Comparison of ENCODE assay signal across 9 cellular contexts in genomic region chr22:37228106-37229011, GRCh38. TPM values are rescaled to one million over a fixed set of nuclear protein-coding genes. Genes with fewer than 3 reads are reported as not detected.
DNase-seq lines count a peak whose midpoint lies in the region; ATAC-seq and TF ChIP-seq lines count a peak whose summit lies in the region.
"Had no signal": no experiment of that assay in that cellular context is flagged by ENCODE, and none has a peak within 500 bp of the region (broad histone marks: within the 10 kb centered on the region; RNA-seq: fewer than 3 reads in every experiment).

No MANE protein-coding gene starts in this region.

- no peak for TF ChIP-seq CTCF in fibroblast of villous mesenchyme (IDR thresholded peaks at IDR 0.05; ENCODE audit: insufficient read depth, low read depth, low read length)
- TF ChIP-seq CTCF in sigmoid colon (IDR thresholded peaks at IDR 0.05) = no peak

- no peak for TF ChIP-seq EP300 in sigmoid colon (IDR thresholded peaks at IDR 0.05)

- H3K27ac ChIP-seq in sigmoid colon = no peak overlapping the region
- H3K27ac ChIP-seq: VCaP had no signal

- H3K4me1 ChIP-seq in sigmoid colon = peaks cover 0 to 14% (median 0%) of the 10 kb centered on the region in 4 donors

- POLR2A ChIA-PET in activated CD4-positive, alpha-beta memory T cell treated with anti-CD3 and anti-CD28 coated beads, Interleukin-2, amount 10 ng/mL, durations not matched to agents 7 days and 5 days (lab: Charles Lee) = interaction anchor here (0.6 to 9.0 kb wide), 16 partner anchors 8 to 340 kb away, joined by 3 to 457 read pairs (median 5); partner anchors contain the start of genes IL2RB, MFNG and RAC2

- no peaks in the 10 kb centered on the region for H3K9me3 Mint-ChIP-seq in activated CD4-positive, alpha-beta memory T cell treated with anti-CD3 and anti-CD28 coated beads, Interleukin-2, amount 10 ng/mL, durations not matched to agents 7 days and 5 days
- no peaks in the 10 kb centered on the region for H3K9me3 Mint-ChIP-seq in stimulated activated memory B cell treated with anti-CD40 and anti-IgM and Interleukin-4, amounts not matched to agents 10 μg/mL and 1 μg/mL and 100 μg/mL, for 72 hours

- CTCF ChIA-PET in activated CD4-positive, alpha-beta memory T cell treated with anti-CD3 and anti-CD28 coated beads, Interleukin-2, amount 10 ng/mL, durations not matched to agents 7 days and 5 days (lab: Charles Lee) = interaction anchor here (2.1 to 4.7 kb wide), 3 partner anchors 12 to 29 kb away, joined by 11 to 71 read pairs (median 18); partner anchors contain the start of gene RAC2

- H3K4me3 ChIP-seq in fibroblast of villous mesenchyme (ENCODE audit: low read depth, low read length) = no peak overlapping the region
- H3K4me3 ChIP-seq in sigmoid colon = no peak overlapping the region

- H3K4me1 Mint-ChIP-seq in activated CD4-positive, alpha-beta memory T cell treated with anti-CD3 and anti-CD28 coated beads, Interleukin-2, amount 10 ng/mL, durations not matched to agents 7 days and 5 days = peaks cover 90% of the 10 kb centered on the region
- peaks cover 92% of the 10 kb centered on the region for H3K4me1 Mint-ChIP-seq in stimulated activated memory B cell treated with anti-CD40 and anti-IgM and Interleukin-4, amounts not matched to agents 10 μg/mL and 1 μg/mL and 100 μg/mL, for 72 hours

- peaks cover 86% of the 10 kb centered on the region for H3K36me3 Mint-ChIP-seq in activated CD4-positive, alpha-beta memory T cell treated with anti-CD3 and anti-CD28 coated beads, Interleukin-2, amount 10 ng/mL, durations not matched to agents 7 days and 5 days (ENCODE audit: low read depth)
- peaks cover 68% of the 10 kb centered on the region for H3K36me3 Mint-ChIP-seq in stimulated activated memory B cell treated with anti-CD40 and anti-IgM and Interleukin-4, amounts not matched to agents 10 μg/mL and 1 μg/mL and 100 μg/mL, for 72 hours

- peak overlapping the region; percentile 45 for H3K4me3 Mint-ChIP-seq in activated CD4-positive, alpha-beta memory T cell treated with anti-CD3 and anti-CD28 coated beads, Interleukin-2, amount 10 ng/mL, durations not matched to agents 7 days and 5 days
- peak overlapping the region; percentile 68 for H3K4me3 Mint-ChIP-seq in stimulated activated memory B cell treated with anti-CD40 and anti-IgM and Interleukin-4, amounts not matched to agents 10 μg/mL and 1 μg/mL and 100 μg/mL, for 72 hours

- no peak for ATAC-seq in stimulated activated memory B cell treated with anti-CD40 and anti-IgM and Interleukin-4, amounts not matched to agents 10 μg/mL and 1 μg/mL and 100 μg/mL, for 72 hours
- no peak for ATAC-seq in GM19397 (IDR thresholded peaks at IDR 0.05; ENCODE audit: unreplicated experiment)
- no peak for ATAC-seq in GM18517 (IDR thresholded peaks at IDR 0.05; ENCODE audit: unreplicated experiment)
- ATAC-seq in GM21786 (IDR thresholded peaks at IDR 0.05; ENCODE audit: unreplicated experiment) = no peak

- H3K27me3 ChIP-seq in sigmoid colon = peaks cover 0 to 25% (median 0%) of the 10 kb centered on the region in 3 donors

- no peaks in the 10 kb centered on the region for H3K27me3 Mint-ChIP-seq in activated CD4-positive, alpha-beta memory T cell treated with anti-CD3 and anti-CD28 coated beads, Interleukin-2, amount 10 ng/mL, durations not matched to agents 7 days and 5 days
- H3K27me3 Mint-ChIP-seq in stimulated activated memory B cell treated with anti-CD40 and anti-IgM and Interleukin-4, amounts not matched to agents 10 μg/mL and 1 μg/mL and 100 μg/mL, for 72 hours = no peaks in the 10 kb centered on the region

- intact Hi-C loops in sigmoid colon (cut with DNase I) = no loop called here

- no peaks in the 10 kb centered on the region for H3K9me3 ChIP-seq in sigmoid colon

- DNase-seq in KG1 (lab: John Stamatoyannopoulos, UW) = peak; percentile 31
- peak; percentile 70 for DNase-seq in activated CD4-positive, alpha-beta memory T cell treated with anti-CD3 and anti-CD28 coated beads, Interleukin-2, amount 10 ng/mL, durations not matched to agents 7 days and 5 days
- peak; percentile 37 for DNase-seq in fibroblast of villous mesenchyme (ENCODE audit: low read depth)
- no peak for DNase-seq in sigmoid colon

- no peaks in the 10 kb centered on the region for H3K36me3 ChIP-seq in sigmoid colon

- peak overlapping the region; percentile 97 for H3K27ac Mint-ChIP-seq in activated CD4-positive, alpha-beta memory T cell treated with anti-CD3 and anti-CD28 coated beads, Interleukin-2, amount 10 ng/mL, durations not matched to agents 7 days and 5 days
- peak overlapping the region; percentile 97 for H3K27ac Mint-ChIP-seq in stimulated activated memory B cell treated with anti-CD40 and anti-IgM and Interleukin-4, amounts not matched to agents 10 μg/mL and 1 μg/mL and 100 μg/mL, for 72 hours

- 52 to 68% methylated on average over 20 of the region's 20 CpGs for WGBS in sigmoid colon, 2 donors

- TF ChIP-seq POLR2A in sigmoid colon (IDR thresholded peaks at IDR 0.05) = no peak

RNA-seq across cellular contexts. Expression of gene RAC2, which starts 15.7 kb away (rescaled TPM):
- total RNA-seq in activated CD4-positive, alpha-beta memory T cell treated with anti-CD3 and anti-CD28 coated beads, Interleukin-2, amount 10 ng/mL, durations not matched to agents 7 days and 5 days = 1,000 to 10,000 TPM in 1 of 2 experiments, 100 to 1,000 TPM in 1; 984 to 1,005 TPM
- total RNA-seq in fibroblast of villous mesenchyme (8.1 and 11.2 TPM in 2 replicates), sigmoid colon (1 to 10 TPM; 3.0 to 8.0 (median 5.0) TPM)
- 100 to 1,000 TPM in 1 of 3 donors, 10 to 100 TPM in 2; 14.8 to 138 (median 17.4) TPM for polyA plus RNA-seq in sigmoid colon

RNA-seq across cellular contexts. Expression of gene SSTR3, which starts 16.1 kb away (rescaled TPM):
- 1 to 10 TPM; 3.4 to 3.9 TPM for total RNA-seq in activated CD4-positive, alpha-beta memory T cell treated with anti-CD3 and anti-CD28 coated beads, Interleukin-2, amount 10 ng/mL, durations not matched to agents 7 days and 5 days
- not detected in 2 replicates for total RNA-seq in fibroblast of villous mesenchyme
- under 1 TPM in 1 of 4 donors, not detected in 3; 0.36 TPM for total RNA-seq in sigmoid colon
- polyA plus RNA-seq in sigmoid colon = 1 to 10 TPM in 1 of 3 donors, not detected in 2; 1.7 TPM

RNA-seq across cellular contexts. Expression of gene C1QTNF6, which starts 40.3 kb away (rescaled TPM):
- total RNA-seq in activated CD4-positive, alpha-beta memory T cell treated with anti-CD3 and anti-CD28 coated beads, Interleukin-2, amount 10 ng/mL, durations not matched to agents 7 days and 5 days = 10 to 100 TPM; 10.2 to 10.3 TPM
- total RNA-seq in fibroblast of villous mesenchyme = 9.5 and 10.6 TPM in 2 replicates
- 1 to 10 TPM; 1.1 to 5.5 (median 1.6) TPM for total RNA-seq in sigmoid colon
- polyA plus RNA-seq in sigmoid colon = 10 to 100 TPM in 1 of 3 donors, 1 to 10 TPM in 2; 1.8 to 12.1 (median 1.8) TPM

RNA-seq across cellular contexts. Expression of gene CYTH4, which starts 53.9 kb away (rescaled TPM):
- 100 to 1,000 TPM; 114 to 126 TPM for total RNA-seq in activated CD4-positive, alpha-beta memory T cell treated with anti-CD3 and anti-CD28 coated beads, Interleukin-2, amount 10 ng/mL, durations not matched to agents 7 days and 5 days
- total RNA-seq in fibroblast of villous mesenchyme = under 0.01 TPM in 2 replicates
- 10 to 100 TPM in 1 of 4 donors, 1 to 10 TPM in 3; 6.1 to 22.0 (median 8.0) TPM for total RNA-seq in sigmoid colon
- polyA plus RNA-seq in sigmoid colon = 10 to 100 TPM in 1 of 3 donors, 1 to 10 TPM in 2; 4.2 to 18.8 (median 5.1) TPM

Comparison
In these comparisons a context has a peak if more than half of its experiments do, and no peak if none do; other contexts are left out.
1. RNA of gene RAC2, which starts 15.7 kb away (total RNA-seq): 984 to 1,005 TPM in activated CD4-positive, alpha-beta memory T cell treated with anti-CD3 and anti-CD28 coated beads, Interleukin-2, amount 10 ng/mL, durations not matched to agents 7 days and 5 days; 8.1 to 11.2 TPM in fibroblast of villous mesenchyme and 3.0 to 8.0 TPM in sigmoid colon; every median in the first group is over 10 times any median in the second.